13 cellular contexts compared by ENCODE assay signal in genomic region chr11:15199693-15200092, GRCh38.
DNase-seq lines count a peak whose midpoint lies in the region; ATAC-seq, FAIRE-seq and TF ChIP-seq lines count a peak whose summit lies in the region.
"Had no signal": no experiment of that assay in that cellular context is flagged by ENCODE, and none has a peak within 500 bp of the region (broad histone marks: within the 10 kb centered on the region; RNA-seq: fewer than 3 reads in every experiment).

No MANE protein-coding gene starts in this region.

- no peaks in the 10 kb centered on the region for H3K36me3 ChIP-seq in psoas muscle (ENCODE audit: insufficient read depth in 1 of 2, low read depth in 1 of 2)
- H3K36me3 ChIP-seq: cardiac muscle cell, sigmoid colon had no signal

- no peaks in the 10 kb centered on the region for H3K36me3 Mint-ChIP-seq in activated T-cell treated with anti-CD3 and anti-CD28 coated beads, Interleukin-2, amount 50 U/mL, for 24 hours (ENCODE audit: low read depth)
- H3K36me3 Mint-ChIP-seq: WTC11 had no signal

- FAIRE-seq in H54 (lab: Jason Lieb, UNC) = no peak

- no peak overlapping the region for H3K27ac Mint-ChIP-seq in activated T-cell treated with anti-CD3 and anti-CD28 coated beads, Interleukin-2, amount 50 U/mL, for 24 hours
- H3K27ac Mint-ChIP-seq: WTC11 had no signal

- TF ChIP-seq CTCF in fibroblast of mammary gland (conservative IDR thresholded peaks at IDR 0.05; ENCODE audit: control insufficient read depth, insufficient read depth, low read depth, low read length) (no peak), psoas muscle (IDR thresholded peaks at IDR 0.05) (no peak)

- peak; percentile 6 for DNase-seq in H54 (ENCODE audit: insufficient read length, low spot score)
- peak; percentile 68 for DNase-seq in NCI-H446 treated with DMSO at 0.1 percent for 48 hours (lab: John Stamatoyannopoulos, UW)
- DNase-seq in fibroblast of mammary gland (ENCODE audit: low read depth) = peak; percentile 79
- peak; percentile 60 to 83 for DNase-seq in psoas muscle
- no peak for DNase-seq in activated T-cell treated with anti-CD3 and anti-CD28 coated beads, Interleukin-2, amount 50 U/mL, for 24 hours
- no peak for DNase-seq in middle frontal gyrus (ENCODE audit: extremely low spot score, low spot score)
- DNase-seq: midbrain, NCI-H1436, SHP77, sigmoid colon had no signal

- peaks cover 6% of the 10 kb centered on the region for H3K27me3 Mint-ChIP-seq in activated T-cell treated with anti-CD3 and anti-CD28 coated beads, Interleukin-2, amount 50 U/mL, for 24 hours

- H3K4me1 ChIP-seq in psoas muscle = peaks cover 25% of the 10 kb centered on the region

- intact Hi-C loops in psoas muscle (cut with DNase I) = loop anchor here (10.0 kb wide), 2 partner anchors 225 to 295 kb away; partner anchors contain the start of gene CALCA (in 2 of the 2)

- H3K27me3 ChIP-seq in psoas muscle (ENCODE audit: insufficient read depth in 3 of 3, low read length in 2 of 3) = no peaks in the 10 kb centered on the region
- H3K27me3 ChIP-seq: cardiac muscle cell, sigmoid colon had no signal

- H3K4me3 ChIP-seq in fibroblast of mammary gland (ENCODE audit: control insufficient read depth, low read depth, low read length) (no peak overlapping the region), psoas muscle (no peak overlapping the region)
- H3K4me3 ChIP-seq: cardiac muscle cell, sigmoid colon had no signal

- H3K9me3 ChIP-seq in psoas muscle = no peaks in the 10 kb centered on the region
- H3K9me3 ChIP-seq: sigmoid colon had no signal

- TF ChIP-seq POLR2A in H54 (IDR thresholded peaks at IDR 0.05; ENCODE audit: low read depth, low read length) = no peak

- peak overlapping the region; percentile 58 for H3K27ac ChIP-seq in psoas muscle
- H3K27ac ChIP-seq: cardiac muscle cell, sigmoid colon had no signal

- no peaks in the 10 kb centered on the region for H3K4me1 Mint-ChIP-seq in activated T-cell treated with anti-CD3 and anti-CD28 coated beads, Interleukin-2, amount 50 U/mL, for 24 hours (ENCODE audit: low read depth)
- H3K4me1 Mint-ChIP-seq: WTC11 had no signal

- H3K9me3 Mint-ChIP-seq in activated T-cell treated with anti-CD3 and anti-CD28 coated beads, Interleukin-2, amount 50 U/mL, for 24 hours = no peaks in the 10 kb centered on the region
- H3K9me3 Mint-ChIP-seq: WTC11 had no signal

- no peak overlapping the region for H3K4me3 Mint-ChIP-seq in activated T-cell treated with anti-CD3 and anti-CD28 coated beads, Interleukin-2, amount 50 U/mL, for 24 hours
- H3K4me3 Mint-ChIP-seq: WTC11 had no signal

- 20 to 34% (median 31%) methylated on average over 3 of the region's 3 CpGs for WGBS in psoas muscle, 3 donors

- peak; percentile 90 to 96 (median 95) for ATAC-seq in psoas muscle
- no peak for ATAC-seq in GM21619 (IDR thresholded peaks at IDR 0.05; ENCODE audit: unreplicated experiment)
- ATAC-seq: WTC11 had no signal

Comparison
In these comparisons a context has a peak if more than half of its experiments do, and no peak if none do; other contexts are left out.
1. DNase-seq: peak in H54 (single experiment), NCI-H446 treated with DMSO at 0.1 percent for 48 hours (single experiment), fibroblast of mammary gland (single experiment) and psoas muscle (2 of 2); none in activated T-cell treated with anti-CD3 and anti-CD28 coated beads, Interleukin-2, amount 50 U/mL, for 24 hours (single experiment) and middle frontal gyrus (single experiment).